Comparison of ENCODE assay signal across 8 cellular contexts in genomic region chr20:19212524-19213502, GRCh38.
A peak's percentile ranks its signal among the peaks of the same experiment; 100 is the strongest.
DNase-seq lines count a peak whose midpoint lies in the region; ATAC-seq, FAIRE-seq and TF ChIP-seq lines count a peak whose summit lies in the region.

SLC24A3 (plus strand) TSS chr20:19212642.

- peak within 1 kb of the TSS; percentile 19 to 84 (median 75) for H3K27ac Mint-ChIP-seq in nephron

- H3K4me1 Mint-ChIP-seq in nephron = peaks cover 59% of the 10 kb centered on the region

- DNase-seq in stimulated activated CD4-positive, alpha-beta T cell treated with anti-CD3 and anti-CD28 coated beads, Interleukin-15, amount 100 ng/mL, for 24 hours = peak; percentile 51
- no peak for DNase-seq in stimulated activated CD4-positive, alpha-beta T cell treated with anti-CD3 and anti-CD28 coated beads, Interleukin-4, amount 100 ng/mL, for 4 hours
- DNase-seq in KBM-7 = peak; percentile 9
- DNase-seq in WERI-Rb-1 = peak; percentile 50
- DNase-seq in foreskin melanocyte = peak; percentile 3
- DNase-seq in H54 (ENCODE audit: insufficient read length, low spot score) = no peak

- H3K27me3 Mint-ChIP-seq in nephron (ENCODE audit: low read depth) = peaks cover 33% of the 10 kb centered on the region

- no peak for TF ChIP-seq POLR2A in H54 (IDR thresholded peaks at IDR 0.05; ENCODE audit: low read depth, low read length)

- FAIRE-seq in H54 (lab: Jason Lieb, UNC) = no peak

- TF ChIP-seq CTCF in WERI-Rb-1 (IDR thresholded peaks at IDR 0.05; ENCODE audit: low read depth, low read length) (0 out of 2 replicates have a peak, but pooled peaks have one; percentile 20), nephron (IDR thresholded peaks at IDR 0.05; ENCODE audit: unreplicated experiment in 3 of 3) (peak; percentile 44 to 60 (median 54))

- H3K4me3 Mint-ChIP-seq in nephron = peak within 1 kb of the TSS; percentile 80 to 91 (median 87)

- H3K4me3 ChIP-seq in WERI-Rb-1 (ENCODE audit: low read depth, low read length) = no peak within 1 kb of the TSS

- no peak within 1 kb of the TSS for H3K27ac ChIP-seq in WERI-Rb-1

- peaks cover 86% of the 10 kb centered on the region for H3K27me3 ChIP-seq in WERI-Rb-1 (ENCODE audit: insufficient read depth, low read depth, severe bottlenecking)

- H3K9me3 Mint-ChIP-seq in nephron = no peaks in the 10 kb centered on the region

- no peaks in the 10 kb centered on the region for H3K36me3 Mint-ChIP-seq in nephron (ENCODE audit: low read depth)

- H3K9me3 ChIP-seq in WERI-Rb-1 (ENCODE audit: severe bottlenecking) = no peaks in the 10 kb centered on the region

- H3K36me3 ChIP-seq in WERI-Rb-1 = no peaks in the 10 kb centered on the region

- in situ Hi-C loops in KBM-7 (cut with MboI; ENCODE audit: low pct_unique_long_range_greater_than_20kb, low sequenced_read_pairs) = no loop called here

- no peak for ATAC-seq in GM18520 (IDR thresholded peaks at IDR 0.05; ENCODE audit: unreplicated experiment)

Comparison
In these comparisons a context has a peak if more than half of its experiments do, and no peak if none do; other contexts are left out.
1. DNase-seq: peak in stimulated activated CD4-positive, alpha-beta T cell treated with anti-CD3 and anti-CD28 coated beads, Interleukin-15, amount 100 ng/mL, for 24 hours (single experiment), KBM-7 (single experiment), WERI-Rb-1 (single experiment) and foreskin melanocyte (single experiment); none in stimulated activated CD4-positive, alpha-beta T cell treated with anti-CD3 and anti-CD28 coated beads, Interleukin-4, amount 100 ng/mL, for 4 hours (0 of 2) and H54 (single experiment).